8 cellular contexts compared by ENCODE assay signal in the genomic region with DNA sequence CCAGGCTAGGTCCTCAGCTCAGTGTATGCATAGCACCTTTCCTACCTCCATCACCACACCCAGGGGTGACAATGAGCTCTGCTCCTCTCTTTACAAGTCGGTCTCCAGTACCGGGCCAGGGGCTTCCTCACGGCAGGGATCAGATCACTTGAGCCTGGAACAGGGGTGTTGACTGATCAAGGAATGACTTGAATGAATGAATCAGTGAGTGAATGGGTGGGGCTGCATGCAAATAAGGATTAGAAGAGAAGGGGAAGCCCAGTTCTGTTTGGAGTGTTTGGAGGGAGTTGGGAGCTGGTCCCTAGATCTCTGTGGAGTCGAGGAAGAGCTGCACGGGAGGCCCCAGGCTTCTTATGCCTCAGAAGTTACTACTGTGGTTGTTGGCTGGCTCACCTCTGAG.
"Had no signal": no experiment of that assay in that cellular context is flagged by ENCODE, and none has a peak within 500 bp of the region (broad histone marks: within the 10 kb centered on the region; RNA-seq: fewer than 3 reads in every experiment).

No MANE protein-coding gene starts in this region.

- H3K36me3 Mint-ChIP-seq: IgD-negative memory B cell had no signal

- H3K4me3 Mint-ChIP-seq: HFFc6, IgD-negative memory B cell had no signal

- H3K9me3 Mint-ChIP-seq: HFFc6, IgD-negative memory B cell had no signal

- ATAC-seq: HCT116, HepG2 had no signal

- H3K27ac Mint-ChIP-seq: HFFc6 had no signal

- H3K36me3 ChIP-seq: HAP-1 had no signal

- H3K4me3 ChIP-seq: GM23248, HAP-1 had no signal

- DNase-seq: GM23248, GOT3, H7, HFFc6 had no signal

- FAIRE-seq: HepG2 had no signal
